In genomic region chr12:92930421-92930820, GRCh38 we compare ENCODE assay signal across 1 cellular context.
TF ChIP-seq lines count a peak whose summit lies in the region.

No MANE protein-coding gene starts in this region.

TF ChIP-seq in H1, 55 proteins besides CTCF, POLR2A, EP300 and RAD21:
- TF ChIP-seq HDAC6 (IDR thresholded peaks at IDR 0.05; ENCODE audit: low read depth, low read length) (no peak), CTBP2 (IDR thresholded peaks at IDR 0.05; ENCODE audit: borderline replicate concordance, insufficient read depth, insufficient read length, low read length) (no peak), GABPA (IDR thresholded peaks at IDR 0.05; ENCODE audit: borderline replicate concordance, insufficient read depth, low read length) (no peak), CBX8 (IDR thresholded peaks at IDR 0.05; ENCODE audit: borderline replicate concordance, low read depth, low read length) (no peak), SAP30 (IDR thresholded peaks at IDR 0.05; ENCODE audit: insufficient read depth, insufficient replicate concordance, low read length) (no peak), JUND (IDR thresholded peaks at IDR 0.05; ENCODE audit: low read length) (no peak)
- TF ChIP-seq, protein P1, sequence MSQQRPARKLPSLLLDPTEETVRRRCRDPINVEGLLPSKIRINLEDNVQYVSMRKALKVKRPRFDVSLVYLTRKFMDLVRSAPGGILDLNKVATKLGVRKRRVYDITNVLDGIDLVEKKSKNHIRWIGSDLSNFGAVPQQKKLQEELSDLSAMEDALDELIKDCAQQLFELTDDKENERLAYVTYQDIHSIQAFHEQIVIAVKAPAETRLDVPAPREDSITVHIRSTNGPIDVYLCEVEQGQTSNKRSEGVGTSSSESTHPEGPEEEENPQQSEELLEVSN (IDR thresholded peaks at IDR 0.05), result no peak
